26 cellular contexts compared by ENCODE assay signal in genomic region chr1:208126108-208126507, GRCh38.
"Had no signal": no experiment of that assay in that cellular context is flagged by ENCODE, and none has a peak within 500 bp of the region (broad histone marks: within the 10 kb centered on the region; RNA-seq: fewer than 3 reads in every experiment).

No MANE protein-coding gene starts in this region.

- DNase-seq: hippocampal formation; kidney; left colon; left lung; lower lobe of right lung; mammary epithelial cell; mesenchymal stem cell; naive thymus-derived CD8-positive, alpha-beta T cell; nucleus accumbens; pancreas; posterior cingulate gyrus; retina; small intestine; spleen; stimulated activated CD4-positive, alpha-beta T cell treated with anti-CD3 and anti-CD28 coated beads, Interleukin-4, amount 100 ng/mL, for 24 hours; stimulated activated naive CD8-positive, alpha-beta T cell treated with anti-CD3 and anti-CD28 coated beads, Interleukin-15, Interleukin-2, amounts not matched to agents 100 U/mL and 50 U/mL, for 24 hours; stomach; testis; thyroid gland; transverse colon; upper lobe of left lung had no signal

- H3K27me3 ChIP-seq: left lung, pancreas, stomach, testis, thyroid gland, transverse colon, upper lobe of left lung, vagina had no signal

- ATAC-seq: left colon; left lung; lower lobe of right lung; naive thymus-derived CD8-positive, alpha-beta T cell; pancreas; right cardiac atrium; sciatic nerve; stimulated activated effector memory CD8-positive, alpha-beta T cell treated with anti-CD3 and anti-CD28 coated beads, Interleukin-12 subunit alpha, Interleukin-12 subunit beta, amount 100 ng/mL, for 72 hours; stimulated activated naive CD8-positive, alpha-beta T cell treated with anti-CD3 and anti-CD28 coated beads, Interleukin-15, Interleukin-2, amounts not matched to agents 100 U/mL and 50 U/mL, for 24 hours had no signal

- H3K4me1 ChIP-seq: left lung, lower lobe of right lung, prostate gland, spleen, testis, thyroid gland, transverse colon, upper lobe of left lung, vagina had no signal

- H3K4me3 ChIP-seq: left lung, lower lobe of right lung, pancreas, prostate gland, spleen, stomach, testis, thyroid gland, transverse colon, upper lobe of left lung, vagina had no signal

- H3K27ac ChIP-seq: left lung, lower lobe of right lung, pancreas, prostate gland, spleen, stomach, testis, thyroid gland, transverse colon, upper lobe of left lung, vagina had no signal

- H3K9me3 ChIP-seq: left lung, lower lobe of right lung, pancreas, prostate gland, spleen, stomach, testis, thyroid gland, transverse colon, upper lobe of left lung, vagina had no signal

- H3K36me3 ChIP-seq: left lung, lower lobe of right lung, pancreas, prostate gland, spleen, thyroid gland, transverse colon, vagina had no signal
